ENCODE assay signal across 17 cellular contexts in the genomic region with DNA sequence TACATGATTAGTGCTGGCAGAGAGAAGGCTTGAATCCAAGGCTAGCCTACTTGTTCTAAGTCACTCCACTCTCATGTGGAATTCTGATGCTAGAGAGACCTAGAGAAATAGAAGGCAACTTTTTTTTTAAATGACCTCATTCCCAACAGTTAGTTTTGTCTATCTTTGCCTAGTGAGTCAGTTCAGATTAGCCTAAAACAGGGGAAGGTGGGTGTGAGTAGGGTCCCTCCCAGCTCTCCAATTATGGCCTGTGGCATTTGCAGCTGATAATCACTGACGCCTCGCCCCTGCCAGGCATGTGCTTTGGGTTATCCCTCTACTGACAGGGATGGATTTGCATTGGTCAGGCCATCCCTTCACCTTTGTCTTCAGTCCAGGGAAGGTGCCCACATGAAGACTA. TPM values are rescaled to one million over a fixed set of nuclear protein-coding genes. Genes with fewer than 3 reads are reported as not detected.
A peak's percentile ranks its signal among the peaks of the same experiment; 100 is the strongest.
DNase-seq lines count a peak whose midpoint lies in the region; ATAC-seq and TF ChIP-seq lines count a peak whose summit lies in the region.
"Had no signal": no experiment of that assay in that cellular context is flagged by ENCODE, and none has a peak within 500 bp of the region (broad histone marks: within the 10 kb centered on the region; RNA-seq: fewer than 3 reads in every experiment).

No MANE protein-coding gene starts in this region.

- H3K27me3 ChIP-seq in Caco-2 (replicated peaks; ENCODE audit: control insufficient read depth, insufficient read depth, low read length) (no peaks in the 10 kb centered on the region), Loucy (ENCODE audit: insufficient read depth, low read length, poor library complexity, severe bottlenecking) (no peaks in the 10 kb centered on the region), SJCRH30 (no peaks in the 10 kb centered on the region)
- H3K27me3 ChIP-seq: right lobe of liver, suprapubic skin had no signal

- no TSS peak for BruUV-seq in Caco-2 (replicated peaks; lab: Mats Ljungman, UMichigan)

- H3K36me3 Mint-ChIP-seq in Caco-2 (ENCODE audit: insufficient read depth, unreplicated experiment) (no peaks in the 10 kb centered on the region), natural killer cell (no peaks in the 10 kb centered on the region)

- H4K20me1 ChIP-seq in Loucy (ENCODE audit: insufficient read depth, low read length, poor library complexity, severe bottlenecking) = no peaks in the 10 kb centered on the region

- peaks cover 18% of the 10 kb centered on the region for H3K4me1 ChIP-seq in Caco-2
- H3K4me1 ChIP-seq in Loucy (ENCODE audit: insufficient read depth, low read length, poor library complexity, severe bottlenecking) = peaks cover 29% of the 10 kb centered on the region
- no peaks in the 10 kb centered on the region for H3K4me1 ChIP-seq in SJCRH30
- H3K4me1 ChIP-seq: right lobe of liver, suprapubic skin had no signal

- peak overlapping the region; percentile 7 for H3K4me2 ChIP-seq in Loucy (ENCODE audit: low read depth, low read length, poor library complexity, severe bottlenecking)

- H3K27ac Mint-ChIP-seq in Caco-2 (ENCODE audit: unreplicated experiment) (no peak overlapping the region), natural killer cell (peak overlapping the region; percentile 86 to 87)

- TF ChIP-seq CTCF in Caco-2 (IDR thresholded peaks at IDR 0.05; ENCODE audit: insufficient read depth in 1 of 2, low read depth in 1 of 2, low read length in 1 of 2, severe bottlenecking in 1 of 2, unreplicated experiment in 1 of 2) (no peak), Loucy (conservative IDR thresholded peaks at IDR 0.05; ENCODE audit: low read length) (no peak), natural killer cell (IDR thresholded peaks at IDR 0.05) (no peak)

- H3K9ac ChIP-seq in Loucy (ENCODE audit: low read depth, low read length, poor library complexity, severe bottlenecking) = no peak overlapping the region

- H3F3A ChIP-seq in Loucy (ENCODE audit: low read depth) = no peaks in the 10 kb centered on the region

- H2AFZ ChIP-seq in Loucy (ENCODE audit: low read length) = no peak overlapping the region

- no peaks in the 10 kb centered on the region for H3K9me3 ChIP-seq in Caco-2
- H3K9me3 ChIP-seq in Loucy (ENCODE audit: insufficient read depth, low read depth, low read length) = no peaks in the 10 kb centered on the region
- no peaks in the 10 kb centered on the region for H3K9me3 ChIP-seq in SJCRH30 (replicated peaks)
- H3K9me3 ChIP-seq: right lobe of liver, suprapubic skin had no signal

- ATAC-seq in natural killer cell (no peak), GM21576 (IDR thresholded peaks at IDR 0.05; ENCODE audit: unreplicated experiment) (no peak)
- ATAC-seq: right lobe of liver had no signal

- H3K27ac ChIP-seq in SJCRH30 = no peak overlapping the region
- H3K27ac ChIP-seq: right lobe of liver, suprapubic skin had no signal

- no peak overlapping the region for H3K4me3 ChIP-seq in Caco-2 (ENCODE audit: low read depth, low read length)
- no peak overlapping the region for H3K4me3 ChIP-seq in Loucy (ENCODE audit: low read length, poor library complexity, severe bottlenecking)
- no peak overlapping the region for H3K4me3 ChIP-seq in SJCRH30
- H3K4me3 ChIP-seq: right lobe of liver, suprapubic skin had no signal

- H3K36me3 ChIP-seq in Caco-2 (ENCODE audit: control insufficient read depth, insufficient read depth, low read length) (no peaks in the 10 kb centered on the region), Loucy (ENCODE audit: insufficient read depth, low read length) (no peaks in the 10 kb centered on the region), SJCRH30 (no peaks in the 10 kb centered on the region)
- H3K36me3 ChIP-seq: right lobe of liver, suprapubic skin had no signal

- intact Hi-C loops in Caco-2 (cut with micrococcal nuclease; ENCODE audit: unreplicated experiment) (no loop called here), cardiac septum (cut with DNase I) (no loop called here), natural killer cell (cut with micrococcal nuclease) (no loop called here)

- H3K4me1 Mint-ChIP-seq in Caco-2 (ENCODE audit: low read depth, unreplicated experiment) (peaks cover 15% of the 10 kb centered on the region), natural killer cell (peaks cover 15 to 26% of the 10 kb centered on the region in 2 donors)

- CTCF ChIA-PET in Caco-2 (lab: Charles Lee) = no interaction called here

- no peaks in the 10 kb centered on the region for H3K79me2 ChIP-seq in Loucy (ENCODE audit: insufficient read depth, low read length)

- no peaks in the 10 kb centered on the region for H3K9me2 ChIP-seq in Loucy (replicated peaks; ENCODE audit: low read depth, low read length)

- H3K4me3 Mint-ChIP-seq in Caco-2 (ENCODE audit: unreplicated experiment) (no peak overlapping the region), natural killer cell (no peak overlapping the region)

- no peaks in the 10 kb centered on the region for H3K9me3 Mint-ChIP-seq in Caco-2 (ENCODE audit: unreplicated experiment)
- no peaks in the 10 kb centered on the region for H3K9me3 Mint-ChIP-seq in natural killer cell

- DNase-seq in Caco-2 (peak; percentile 14 to 42), cardiac septum (ENCODE audit: low spot score) (peak; percentile 79), natural killer cell (no peak), SJCRH30 (no peak), SHP77 treated with DMSO at 0.1 percent for 48 hours (lab: John Stamatoyannopoulos, UW) (no peak), RPMI8226 (no peak)
- DNase-seq: activated CD4-positive, CD25-positive, alpha-beta regulatory T cell treated with anti-CD3 and anti-CD28 coated beads, Interleukin-2, amount 50 U/mL, for 72 hours; activated CD8-positive, alpha-beta memory T cell treated with anti-CD3 and anti-CD28 coated beads, Interleukin-2, amount 50 U/mL, for 4 hours; activated naive CD4-positive, alpha-beta T cell; NCI-H774; nucleus accumbens; right lobe of liver; stimulated activated CD4-positive, alpha-beta T cell treated with anti-CD3 and anti-CD28 coated beads, Interleukin-4, amount 100 ng/mL, for 1 hour had no signal

- POLR2A ChIA-PET in Caco-2 (lab: Charles Lee) = no interaction called here

- H3K27me3 Mint-ChIP-seq in Caco-2 (ENCODE audit: insufficient read depth, unreplicated experiment) (no peaks in the 10 kb centered on the region), natural killer cell (ENCODE audit: low read depth in 2 of 2) (no peaks in the 10 kb centered on the region)

RNA-seq across cellular contexts. Expression of gene TXLNB, which starts 13.6 kb away (rescaled TPM):
- not detected in 2 replicates for total RNA-seq in Caco-2 (2022)
- 135 TPM for total RNA-seq in cardiac septum
- total RNA-seq in natural killer cell = under 1 TPM; 0.24 to 0.93 (median 0.50) TPM
- total RNA-seq in SJCRH30 (2014; rRNA removed; shearing (Covaris generic)) = 0.73 and 1.0 TPM in 2 replicates
- total RNA-seq: epithelial cell of proximal tubule had no signal

Comparison
In these comparisons a context has a peak if more than half of its experiments do, and no peak if none do; other contexts are left out.
1. DNase-seq: peak in Caco-2 (2 of 2) and cardiac septum (single experiment); none in natural killer cell (single experiment), SJCRH30 (0 of 2), SHP77 treated with DMSO at 0.1 percent for 48 hours (single experiment) and RPMI8226 (single experiment).
2. RNA of gene TXLNB, which starts 13.6 kb away (total RNA-seq): 135 TPM in cardiac septum (single experiment); 0.73 to 1.0 TPM in SJCRH30, 0.24 to 0.93 TPM in natural killer cell and not detected in Caco-2; every median in the first group is over 10 times any median in the second.